In genomic region chr2:170201262-170201661, GRCh38 we compare ENCODE assay signal across 26 cellular contexts. TPM values are rescaled to one million over a fixed set of nuclear protein-coding genes. Genes with fewer than 3 reads are reported as not detected.
"Had no signal": no experiment of that assay in that cellular context is flagged by ENCODE, and none has a peak within 500 bp of the region (broad histone marks: within the 10 kb centered on the region; RNA-seq: fewer than 3 reads in every experiment).

No MANE protein-coding gene starts in this region.

- H3K9me3 Mint-ChIP-seq: activated B cell treated with CpG ODN at 0.5 μM for 24 hours; activated T-cell treated with anti-CD3 and anti-CD28 coated beads, Interleukin-2, amount 50 U/mL, for 72 hours; naive thymus-derived CD8-positive, alpha-beta T cell had no signal

- H3K27me3 ChIP-seq: esophagus squamous epithelium, left lung, right atrium auricular region, spleen, suprapubic skin, tibial artery, upper lobe of right lung had no signal

- H3K36me3 Mint-ChIP-seq: activated naive CD8-positive, alpha-beta T cell; naive thymus-derived CD8-positive, alpha-beta T cell had no signal

- FAIRE-seq: colon, endometrium had no signal

- H3K4me3 Mint-ChIP-seq: activated B cell treated with CpG ODN at 0.5 μM for 24 hours; activated naive CD8-positive, alpha-beta T cell; activated T-cell treated with anti-CD3 and anti-CD28 coated beads, Interleukin-2, amount 50 U/mL, for 72 hours; naive thymus-derived CD8-positive, alpha-beta T cell had no signal

- H3K4me1 ChIP-seq: left lung, lower lobe of right lung, right atrium auricular region, spleen, tibial artery, upper lobe of right lung had no signal

- DNase-seq: activated B cell treated with CpG ODN at 0.5 μM for 24 hours; activated CD4-positive, alpha-beta T cell treated with anti-CD3 and anti-CD28 coated beads, Interleukin-2, amount 50 U/mL, for 4 hours; activated naive CD4-positive, alpha-beta T cell; activated T-cell treated with anti-CD3 and anti-CD28 coated beads for 4 hours; activated T-cell treated with anti-CD3 and anti-CD28 coated beads, Interleukin-2, amount 50 U/mL, for 72 hours; dermis blood vessel endothelial cell; effector CD4-positive, alpha-beta T cell; esophagus squamous epithelium; foreskin melanocyte; kidney glomerular epithelial cell; left lung; lower lobe of right lung; mesenchymal stem cell; naive thymus-derived CD8-positive, alpha-beta T cell; spleen; stimulated activated naive CD4-positive, alpha-beta T cell; tibial artery; upper lobe of right lung had no signal

- H3K27ac Mint-ChIP-seq: activated B cell treated with CpG ODN at 0.5 μM for 24 hours; activated naive CD8-positive, alpha-beta T cell; activated T-cell treated with anti-CD3 and anti-CD28 coated beads, Interleukin-2, amount 50 U/mL, for 72 hours; naive thymus-derived CD8-positive, alpha-beta T cell had no signal

- H3K9me3 ChIP-seq: esophagus squamous epithelium, left lung, lower lobe of right lung, right atrium auricular region, spleen, suprapubic skin, tibial artery, upper lobe of right lung had no signal

- H3K36me3 ChIP-seq: esophagus squamous epithelium, left lung, lower lobe of right lung, right atrium auricular region, spleen, suprapubic skin, tibial artery, upper lobe of right lung had no signal

- ATAC-seq: activated T-cell treated with anti-CD3 and anti-CD28 coated beads, Interleukin-2, amount 50 U/mL, for 72 hours; left lung; lower lobe of right lung; naive thymus-derived CD8-positive, alpha-beta T cell; upper lobe of right lung had no signal

- H3K4me1 Mint-ChIP-seq: activated B cell treated with CpG ODN at 0.5 μM for 24 hours; naive thymus-derived CD8-positive, alpha-beta T cell had no signal

- H3K27ac ChIP-seq: epithelial cell of prostate, esophagus squamous epithelium, left lung, lower lobe of right lung, right atrium auricular region, spleen, suprapubic skin, tibial artery, upper lobe of right lung had no signal

- H3K4me3 ChIP-seq: esophagus squamous epithelium, left lung, lower lobe of right lung, right atrium auricular region, spleen, suprapubic skin, tibial artery, upper lobe of right lung had no signal

RNA-seq across cellular contexts. Expression of gene MYO3B, which starts 23.3 kb away (rescaled TPM):
- total RNA-seq: activated B cell treated with CpG ODN at 0.5 μM for 24 hours; dermis blood vessel endothelial cell; glomerular endothelial cell; lower lobe of right lung; naive thymus-derived CD8-positive, alpha-beta T cell; omental fat pad; right atrium auricular region had no signal
- polyA plus RNA-seq: naive thymus-derived CD8-positive, alpha-beta T cell had no signal
